8 cellular contexts compared by ENCODE assay signal in the genomic region with DNA sequence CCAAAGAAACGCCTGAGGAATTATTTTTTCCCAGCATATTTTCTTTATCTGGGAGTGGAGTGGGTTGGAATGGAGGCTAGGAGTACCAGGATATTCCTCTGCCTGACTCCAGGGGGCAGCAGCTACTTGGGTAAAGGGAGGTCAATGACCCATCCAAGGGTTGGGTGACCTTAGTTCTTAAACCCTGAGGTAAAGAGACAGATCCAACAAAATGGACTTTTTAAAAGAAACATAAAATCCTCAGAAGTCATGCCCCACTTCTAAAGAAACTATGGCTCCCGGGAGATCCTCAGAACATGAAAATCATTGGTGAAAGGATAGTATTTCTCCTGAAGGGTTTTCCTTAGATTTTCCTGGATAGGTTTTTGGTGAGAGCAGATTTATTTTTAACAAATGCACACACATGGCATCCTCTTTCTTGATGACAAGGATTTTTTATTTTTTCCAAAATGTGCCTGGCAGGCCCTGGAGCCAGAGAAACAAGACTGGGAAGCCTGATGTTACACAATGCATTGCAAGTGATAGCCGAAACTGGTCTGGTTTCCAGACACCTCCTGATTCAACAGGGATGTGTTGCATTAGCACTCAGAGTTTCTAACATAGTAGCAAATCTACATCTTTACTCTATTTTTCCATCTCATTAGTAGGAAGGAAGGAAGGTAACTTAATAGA.
DNase-seq lines count a peak whose midpoint lies in the region; TF ChIP-seq lines count a peak whose summit lies in the region.

No MANE protein-coding gene starts in this region.

- H3K27ac ChIP-seq in stomach, result no peak overlapping the region

- H3K4me3 ChIP-seq in AG10803 (ENCODE audit: low read length), result no peak overlapping the region
- H3K4me3 ChIP-seq in astrocyte of the cerebellum (ENCODE audit: low read depth, low read length), result peak overlapping the region; percentile 20
- no peak overlapping the region for H3K4me3 ChIP-seq in stomach

- H3K27me3 ChIP-seq in stomach, result no peaks in the 10 kb centered on the region

- no peak for TF ChIP-seq POLR2A in stomach (IDR thresholded peaks at IDR 0.05)

- 45 to 57% (median 51%) methylated on average over 3 of the region's 3 CpGs for WGBS in stomach, 5 donors

- peaks cover 0 to 12% (median 4%) of the 10 kb centered on the region in 4 donors for H3K4me1 ChIP-seq in stomach

- peak; percentile 62 for DNase-seq in AG10803 (ENCODE audit: low read depth)
- no peak for DNase-seq in GM10266 (ENCODE audit: extremely low spot score)
- DNase-seq in NCI-H146 (lab: John Stamatoyannopoulos, UW), result peak; percentile 76
- peak; percentile 0 for DNase-seq in astrocyte of the cerebellum (ENCODE audit: low read depth)
- peak; percentile 83 for DNase-seq in iPS-NIHi7 (ENCODE audit: extremely low spot score)
- no peak for DNase-seq in stomach
- no peak for DNase-seq in activated CD4-positive, CD25-positive, alpha-beta regulatory T cell (lab: John Stamatoyannopoulos, UW)
- no peak for DNase-seq in 8988T

- in situ Hi-C loops in astrocyte of the cerebellum (cut with HindIII; ENCODE audit: low sequenced_read_pairs), result no loop called here

- intact Hi-C loops in stomach (cut with DNase I; ENCODE audit: low total_unique reads), result no loop called here

- TF ChIP-seq EP300 in stomach (IDR thresholded peaks at IDR 0.05), result no peak

- H3K36me3 ChIP-seq in stomach, result no peaks in the 10 kb centered on the region

- no peaks in the 10 kb centered on the region for H3K9me3 ChIP-seq in stomach

- TF ChIP-seq CTCF in AG10803 (conservative IDR thresholded peaks at IDR 0.05; ENCODE audit: low read length) (peak; percentile 94), GM10266 (IDR thresholded peaks at IDR 0.05; ENCODE audit: control insufficient read depth, insufficient read depth, low read depth, missing control alignments) (peak; percentile 69), astrocyte of the cerebellum (IDR thresholded peaks at IDR 0.05; ENCODE audit: low read depth, low read length, missing control alignments) (peak; percentile 82), stomach (IDR thresholded peaks at IDR 0.05) (peak in 5 of 7 experiments; percentile 59 to 80 (median 69))

Comparison
In these comparisons a context has a peak if more than half of its experiments do, and no peak if none do; other contexts are left out.
1. DNase-seq: peak in AG10803 (single experiment), NCI-H146 (single experiment), astrocyte of the cerebellum (single experiment) and iPS-NIHi7 (single experiment); none in GM10266 (single experiment), stomach (single experiment), activated CD4-positive, CD25-positive, alpha-beta regulatory T cell (0 of 4) and 8988T (single experiment).
2. Peak in every context shown above with its lines, with median percentiles within 50 percentile points of each other: CTCF ChIP-seq.